Comparison of ENCODE assay signal across 12 cellular contexts in genomic region chr5:146208916-146209522, GRCh38. TPM values are rescaled to one million over a fixed set of nuclear protein-coding genes. Genes with fewer than 3 reads are reported as not detected.
A peak's percentile ranks its signal among the peaks of the same experiment; 100 is the strongest.
DNase-seq lines count a peak whose midpoint lies in the region; ATAC-seq and TF ChIP-seq lines count a peak whose summit lies in the region.
"Had no signal": no experiment of that assay in that cellular context is flagged by ENCODE, and none has a peak within 500 bp of the region (broad histone marks: within the 10 kb centered on the region; RNA-seq: fewer than 3 reads in every experiment).

No MANE protein-coding gene starts in this region.

- H3K4me1 ChIP-seq in A673 (ENCODE audit: insufficient read depth, low read length, poor library complexity, severe bottlenecking) (peaks cover 10% of the 10 kb centered on the region), RWPE2 (ENCODE audit: insufficient read depth, poor library complexity, severe bottlenecking) (peaks cover 30% of the 10 kb centered on the region)

- 0 out of 2 replicates have a peak, but pooled peaks have one; percentile 26 for TF ChIP-seq CTCF in A673 (conservative IDR thresholded peaks at IDR 0.05; ENCODE audit: low read depth, low read length)
- peak; percentile 9 for TF ChIP-seq CTCF in GM13977 (IDR thresholded peaks at IDR 0.05; ENCODE audit: extremely low read depth, insufficient read depth, missing control alignments)
- no peak for TF ChIP-seq CTCF in RWPE2 (IDR thresholded peaks at IDR 0.05; ENCODE audit: poor library complexity, severe bottlenecking)
- peak; percentile 39 for TF ChIP-seq CTCF in fibroblast of villous mesenchyme (IDR thresholded peaks at IDR 0.05; ENCODE audit: insufficient read depth, low read depth, low read length)

- H3K27ac ChIP-seq in A673 (ENCODE audit: low read depth, low read length, poor library complexity, severe bottlenecking) (no peak overlapping the region), RWPE2 (ENCODE audit: poor library complexity, severe bottlenecking) (no peak overlapping the region)
- H3K27ac ChIP-seq: BLaER1 treated with 17β-estradiol and CSF1 and Interleukin-3, amounts not matched to agents 10 nM and 100 nM; VCaP had no signal

- intact Hi-C loops in A673 (cut with micrococcal nuclease; ENCODE audit: unreplicated experiment) = no loop called here

- H3K27me3 ChIP-seq in A673 (replicated peaks; ENCODE audit: insufficient read depth, low read depth, low read length, poor library complexity) (no peaks in the 10 kb centered on the region), RWPE2 (ENCODE audit: insufficient read depth, poor library complexity, severe bottlenecking) (no peaks in the 10 kb centered on the region)
- H3K27me3 ChIP-seq: BLaER1 treated with 17β-estradiol and CSF1 and Interleukin-3, amounts not matched to agents 10 nM and 100 nM had no signal

- H3K4me3 ChIP-seq in A673 (ENCODE audit: low read depth, low read length, poor library complexity, severe bottlenecking) (no peak overlapping the region), RWPE2 (ENCODE audit: severe bottlenecking) (no peak overlapping the region), fibroblast of villous mesenchyme (ENCODE audit: low read depth, low read length) (no peak overlapping the region)
- H3K4me3 ChIP-seq: BLaER1 treated with 17β-estradiol and CSF1 and Interleukin-3, amounts not matched to agents 10 nM and 100 nM had no signal

- POLR2A ChIA-PET in A673 (lab: Charles Lee; ENCODE audit: low non-redundant PET) = no interaction called here

- DNase-seq in A673 (ENCODE audit: low spot score) (no peak), GM13977 (ENCODE audit: low spot score) (no peak), RWPE2 (ENCODE audit: low spot score) (no peak), fibroblast of villous mesenchyme (ENCODE audit: low read depth) (peak; percentile 43), NCI-H748 (lab: John Stamatoyannopoulos, UW; ENCODE audit: unreplicated experiment) (no peak), NCI-H1105 (lab: John Stamatoyannopoulos, UW) (no peak)
- DNase-seq in stimulated activated CD4-positive, alpha-beta T cell treated with anti-CD3 and anti-CD28 coated beads, Interleukin-12 subunit alpha, Interleukin-12 subunit beta, amount 100 ng/mL, for 4 hours = no peak
- DNase-seq: kidney, natural killer cell had no signal

- H3K36me3 ChIP-seq in A673 (ENCODE audit: insufficient read depth, low read length, poor library complexity, severe bottlenecking) (no peaks in the 10 kb centered on the region), RWPE2 (ENCODE audit: low read depth) (peaks cover 12% of the 10 kb centered on the region; the same call in 1 of the 2 replicates)

- no TSS peak for BruUV-seq in A673 (replicated peaks; lab: Mats Ljungman, UMichigan)

- H3K9me3 ChIP-seq in A673 (ENCODE audit: low read depth, low read length, poor library complexity, severe bottlenecking) (no peaks in the 10 kb centered on the region), RWPE2 (ENCODE audit: severe bottlenecking) (no peaks in the 10 kb centered on the region)
- H3K9me3 ChIP-seq: BLaER1 treated with 17β-estradiol and CSF1 and Interleukin-3, amounts not matched to agents 10 nM and 100 nM had no signal

- in situ Hi-C loops in GM13977 (cut with MboI; ENCODE audit: low pct_unique_long_range_greater_than_20kb, low sequenced_read_pairs, unreplicated experiment) = no loop called here

- ATAC-seq in RWPE2 (ENCODE audit: low read depth) (peak; percentile 42; the same call in 2 of the 3 replicates), HG03196 (IDR thresholded peaks at IDR 0.05; ENCODE audit: unreplicated experiment) (no peak)

- CTCF ChIA-PET in A673 (lab: Charles Lee) = interaction anchor here (0.5 kb wide), 1 partner anchor 30 kb away, joined by 10 read pairs; no protein-coding TSS in a partner anchor

RNA-seq across cellular contexts. Expression of gene RBM27, which starts 5.6 kb away (rescaled TPM):
- total RNA-seq in A673 (2021) (33.2 and 33.3 TPM in 2 replicates), fibroblast of villous mesenchyme (20.6 and 32.0 TPM in 2 replicates)

RNA-seq across cellular contexts. Expression of gene LARS1, which starts 26.6 kb away (rescaled TPM):
- total RNA-seq in A673 (2021) (256 and 271 TPM in 2 replicates), fibroblast of villous mesenchyme (116 and 121 TPM in 2 replicates)
